ENCODE assay signal across 21 cellular contexts in the genomic region with DNA sequence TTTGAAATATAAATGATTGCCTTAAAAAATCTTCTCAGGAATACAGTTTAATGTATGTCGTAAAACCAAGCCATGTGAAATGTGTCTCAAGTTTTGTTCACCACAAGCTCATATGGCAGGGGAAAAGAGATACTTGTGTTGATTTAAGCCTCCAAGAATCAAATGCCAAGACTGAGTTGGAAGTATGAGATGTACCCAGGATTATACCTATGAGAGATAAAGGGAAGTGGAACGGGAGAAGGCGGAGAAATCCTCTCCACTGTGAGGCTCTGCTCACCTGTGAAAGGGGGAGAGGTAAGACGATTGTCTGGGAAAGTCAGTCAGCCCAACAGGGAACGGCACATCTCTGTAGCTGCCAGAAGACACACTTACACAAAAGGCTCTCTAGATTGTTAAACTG.
"Had no signal": no experiment of that assay in that cellular context is flagged by ENCODE, and none has a peak within 500 bp of the region (broad histone marks: within the 10 kb centered on the region; RNA-seq: fewer than 3 reads in every experiment).

No MANE protein-coding gene starts in this region.

- DNase-seq: KBM-7, MV-4-11, NCI-H1048, NCI-H1105, NCI-H1417, NCI-H1436 treated with DMSO at 0.1 percent for 48 hours, NCI-H1694, NCI-H187 treated with DMSO at 0.1 percent for 48 hours, NCI-H2029 treated with DMSO at 0.1 percent for 48 hours, NCI-H2171 treated with DMSO at 0.1 percent for 48 hours, NCI-H345, NCI-H446 treated with DMSO at 0.1 percent for 48 hours, NCI-H510A treated with DMSO at 0.1 percent for 48 hours, NCI-H526, NCI-H774, Right ventricle myocardium superior, RPMI8226, SIG-M5 had no signal

- H3K27ac ChIP-seq: SJSA1, SK-N-MC had no signal

- H3K27me3 ChIP-seq: SJSA1 had no signal

- H3K9me3 ChIP-seq: SJSA1 had no signal

- FAIRE-seq: RCC 7860 had no signal

- H3K4me1 ChIP-seq: SJSA1 had no signal

- H3K4me3 ChIP-seq: SJSA1, SK-N-MC had no signal

- H3K36me3 ChIP-seq: SJSA1 had no signal
